In genomic region chr2:63811063-63811462, GRCh38 we compare ENCODE assay signal across 30 cellular contexts.
"Had no signal": no experiment of that assay in that cellular context is flagged by ENCODE, and none has a peak within 500 bp of the region (broad histone marks: within the 10 kb centered on the region; RNA-seq: fewer than 3 reads in every experiment).

No MANE protein-coding gene starts in this region.

- H3K4me1 ChIP-seq: ascending aorta had no signal

- H3K4me3 ChIP-seq: ascending aorta had no signal

- H3K36me3 ChIP-seq: ascending aorta, WERI-Rb-1 had no signal

- H3K27ac ChIP-seq: ascending aorta, WERI-Rb-1 had no signal

- H3K27me3 ChIP-seq: ascending aorta had no signal

- DNase-seq: activated CD4-positive, alpha-beta memory T cell treated with anti-CD3 and anti-CD28 coated beads, Interleukin-2, amount 10 ng/mL, durations not matched to agents 7 days and 5 days; activated CD4-positive, alpha-beta T cell treated with anti-CD3 and anti-CD28 coated beads for 1 hour; activated CD4-positive, alpha-beta T cell treated with anti-CD3 and anti-CD28 coated beads for 36 hours; activated CD4-positive, alpha-beta T cell treated with anti-CD3 and anti-CD28 coated beads for 48 hours; activated CD4-positive, alpha-beta T cell treated with anti-CD3 and anti-CD28 coated beads, Interleukin-2, amount 10 ng/mL, durations not matched to agents 7 days and 5 days; activated CD4-positive, alpha-beta T cell treated with anti-CD3 and anti-CD28 coated beads, Interleukin-2, amount 50 U/mL, for 48 hours; activated CD4-positive, CD25-positive, alpha-beta regulatory T cell; activated CD8-positive, alpha-beta memory T cell treated with anti-CD3 and anti-CD28 coated beads for 24 hours; activated CD8-positive, alpha-beta memory T cell treated with anti-CD3 and anti-CD28 coated beads, Interleukin-2, amount 10 ng/mL, durations not matched to agents 7 days and 5 days; activated CD8-positive, alpha-beta memory T cell treated with anti-CD3 and anti-CD28 coated beads, Interleukin-2, amount 50 U/mL, for 48 hours; activated CD8-positive, alpha-beta T cell treated with anti-CD3 and anti-CD28 coated beads, Interleukin-2, amount 10 ng/mL, durations not matched to agents 7 days and 5 days; activated effector memory CD4-positive, alpha-beta T cell treated with Interleukin-2 at 50 U/mL for 16 hours; activated gamma-delta T cell; activated naive CD4-positive, alpha-beta T cell treated with anti-CD3 and anti-CD28 coated beads, Interleukin-2, amount 10 ng/mL, durations not matched to agents 7 days and 5 days; activated naive CD4-positive, alpha-beta T cell treated with Interleukin-2 at 50 U/mL for 16 hours; activated naive CD8-positive, alpha-beta T cell treated with anti-CD3 and anti-CD28 coated beads, Interleukin-2, amount 10 ng/mL, durations not matched to agents 7 days and 5 days; activated naive CD8-positive, alpha-beta T cell treated with anti-CD3 and anti-CD28 coated beads, Interleukin-2, amount 50 U/mL, for 24 hours; activated T-cell treated with anti-CD3 and anti-CD28 coated beads, Interleukin-2, amount 50 U/mL, for 24 hours; activated T-cell treated with anti-CD3 and anti-CD28 coated beads, Interleukin-2, amount 50 U/mL, for 48 hours; amygdala; anterior cingulate cortex; central memory CD4-positive, alpha-beta T cell; T-helper 1 cell; T-helper 2 cell; T-helper 9 cell; WERI-Rb-1 had no signal

- H3K9me3 ChIP-seq: ascending aorta had no signal

- FAIRE-seq: TTC549 had no signal

- ATAC-seq: activated CD4-positive, alpha-beta T cell treated with anti-CD3 and anti-CD28 coated beads for 36 hours; activated CD4-positive, CD25-positive, alpha-beta regulatory T cell treated with anti-CD3 and anti-CD28 coated beads, Interleukin-2, amount 50 U/mL, for 24 hours; activated CD8-positive, alpha-beta memory T cell treated with anti-CD3 and anti-CD28 coated beads, Interleukin-2, amount 10 ng/mL, durations not matched to agents 7 days and 5 days; activated CD8-positive, alpha-beta T cell treated with anti-CD3 and anti-CD28 coated beads, Interleukin-2, amount 10 ng/mL, durations not matched to agents 7 days and 5 days; activated naive CD8-positive, alpha-beta T cell treated with anti-CD3 and anti-CD28 coated beads, Interleukin-2, amount 50 U/mL, for 24 hours; WTC11 had no signal
